Comparison of ENCODE assay signal across 8 cellular contexts in the genomic region with DNA sequence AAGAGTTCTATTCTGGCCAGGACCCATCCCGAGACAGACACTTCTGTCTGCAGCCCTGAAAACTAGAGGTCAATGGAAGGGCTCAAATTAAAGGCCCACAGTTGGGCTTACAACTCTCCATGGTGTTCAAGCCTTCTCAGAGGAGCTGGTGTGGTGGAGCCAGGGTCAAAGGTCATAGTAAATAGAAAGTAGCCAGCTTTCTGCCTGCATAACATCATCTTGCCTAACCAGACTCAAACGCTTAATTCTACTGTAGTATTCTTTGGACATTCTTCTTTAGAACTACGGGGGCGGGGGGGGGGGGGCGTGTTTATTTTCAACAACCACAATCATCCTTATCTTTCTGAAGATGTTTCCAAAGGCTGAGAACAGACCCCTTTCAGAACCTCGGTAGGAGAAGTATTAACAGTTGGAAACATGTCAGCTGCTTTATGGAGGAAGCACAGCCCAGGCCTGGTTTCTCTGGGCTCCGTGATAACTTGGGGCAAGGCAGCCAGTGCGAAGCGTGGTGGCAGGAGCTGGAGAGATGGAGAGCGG. TPM values are rescaled to one million over a fixed set of nuclear protein-coding genes. Genes with fewer than 3 reads are reported as not detected.
DNase-seq lines count a peak whose midpoint lies in the region; ATAC-seq, FAIRE-seq and TF ChIP-seq lines count a peak whose summit lies in the region.

No MANE protein-coding gene starts in this region.

- H3K79me2 ChIP-seq in hepatocyte: peaks cover 34% of the 10 kb centered on the region

- peak overlapping the region; percentile 92 for H3K4me3 ChIP-seq in hepatocyte

- H3K27ac Mint-ChIP-seq in stimulated activated naive CD8-positive, alpha-beta T cell treated with anti-CD3 and anti-CD28 coated beads, Interleukin-15, amount 100 ng/mL, for 72 hours: peak overlapping the region; percentile 89 to 95

- H3K4me1 ChIP-seq in hepatocyte (ENCODE audit: insufficient read depth): peaks cover 16% of the 10 kb centered on the region

- DNase-seq in NCI-H526 (lab: John Stamatoyannopoulos, UW) (peak; percentile 9), NCI-H526 treated with DMSO at 0.1 percent for 48 hours (lab: John Stamatoyannopoulos, UW) (no peak), hepatocyte (ENCODE audit: low spot score) (peak; percentile 55), posterior vena cava (ENCODE audit: low spot score) (no peak), D721Med (ENCODE audit: insufficient read length, low spot score) (no peak), SIG-M5 treated with dmso at 0.1 percent for 504 hours (lab: John Stamatoyannopoulos, UW; ENCODE audit: unreplicated experiment) (no peak)
- DNase-seq in stimulated activated naive CD8-positive, alpha-beta T cell treated with anti-CD3 and anti-CD28 coated beads, Interleukin-15, amount 100 ng/mL, for 72 hours: no peak

- no peaks in the 10 kb centered on the region for H3K9me3 ChIP-seq in hepatocyte (ENCODE audit: low read depth)

- no peaks in the 10 kb centered on the region for H3K9me2 ChIP-seq in hepatocyte (replicated peaks; ENCODE audit: insufficient read depth)

- peak overlapping the region; percentile 74 to 75 for H3K4me3 Mint-ChIP-seq in stimulated activated naive CD8-positive, alpha-beta T cell treated with anti-CD3 and anti-CD28 coated beads, Interleukin-15, amount 100 ng/mL, for 72 hours

- H3K4me1 Mint-ChIP-seq in stimulated activated naive CD8-positive, alpha-beta T cell treated with anti-CD3 and anti-CD28 coated beads, Interleukin-15, amount 100 ng/mL, for 72 hours: peaks cover 29% of the 10 kb centered on the region

- intact Hi-C loops in posterior vena cava (cut with DNase I): loop anchor here in 1 of 2 donors (10.0 kb wide), 1 partner anchor 139 kb away; no protein-coding TSS in a partner anchor

- no peaks in the 10 kb centered on the region for H3K9me3 Mint-ChIP-seq in stimulated activated naive CD8-positive, alpha-beta T cell treated with anti-CD3 and anti-CD28 coated beads, Interleukin-15, amount 100 ng/mL, for 72 hours

- H4K20me1 ChIP-seq in hepatocyte (ENCODE audit: insufficient read depth, poor library complexity, severe bottlenecking): peaks cover 12% of the 10 kb centered on the region

- H3K4me2 ChIP-seq in hepatocyte: peak overlapping the region; percentile 75

- no peaks in the 10 kb centered on the region for H3K27me3 ChIP-seq in hepatocyte

- peak overlapping the region; percentile 48 for H2AFZ ChIP-seq in hepatocyte

- FAIRE-seq in D721Med (lab: Jason Lieb, UNC): no peak

- no peak for ATAC-seq in stimulated activated naive CD8-positive, alpha-beta T cell treated with anti-CD3 and anti-CD28 coated beads, Interleukin-15, amount 100 ng/mL, for 72 hours

- TF ChIP-seq CTCF in VCaP (conservative IDR thresholded peaks at IDR 0.05) (no peak), hepatocyte (IDR thresholded peaks at IDR 0.05; ENCODE audit: poor library complexity) (no peak), D721Med (IDR thresholded peaks at IDR 0.05; ENCODE audit: insufficient read depth, missing control alignments) (no peak)

- H3K27ac ChIP-seq in VCaP (peak overlapping the region; percentile 75), hepatocyte (peak overlapping the region; percentile 98)

- no peaks in the 10 kb centered on the region for H3K27me3 Mint-ChIP-seq in stimulated activated naive CD8-positive, alpha-beta T cell treated with anti-CD3 and anti-CD28 coated beads, Interleukin-15, amount 100 ng/mL, for 72 hours

- no peaks in the 10 kb centered on the region for H3K36me3 ChIP-seq in hepatocyte (replicated peaks; ENCODE audit: insufficient read depth, low read depth)

- 25% methylated on average over 9 of the region's 10 CpGs for WGBS in hepatocyte (ENCODE audit: low lambda C conversion rate, missing lambda C conversion rate)

RNA-seq across cellular contexts. Expression of gene RREB1, which starts 1.5 kb away (rescaled TPM):
- total RNA-seq in hepatocyte (23.6 and 28.7 TPM in 2 replicates), posterior vena cava (10 to 100 TPM; 28.8 to 31.8 TPM)
- polyA plus RNA-seq in hepatocyte: 15.2 and 19.7 TPM in 2 replicates

Comparison
In these comparisons a context has a peak if more than half of its experiments do, and no peak if none do; other contexts are left out.
1. DNase-seq: peak in NCI-H526 (2 of 2) and hepatocyte (single experiment); none in NCI-H526 treated with DMSO at 0.1 percent for 48 hours (single experiment), stimulated activated naive CD8-positive, alpha-beta T cell treated with anti-CD3 and anti-CD28 coated beads, Interleukin-15, amount 100 ng/mL, for 72 hours (0 of 2), posterior vena cava (single experiment), D721Med (single experiment) and SIG-M5 treated with dmso at 0.1 percent for 504 hours (single experiment).